8 cellular contexts compared by ENCODE assay signal in the genomic region with DNA sequence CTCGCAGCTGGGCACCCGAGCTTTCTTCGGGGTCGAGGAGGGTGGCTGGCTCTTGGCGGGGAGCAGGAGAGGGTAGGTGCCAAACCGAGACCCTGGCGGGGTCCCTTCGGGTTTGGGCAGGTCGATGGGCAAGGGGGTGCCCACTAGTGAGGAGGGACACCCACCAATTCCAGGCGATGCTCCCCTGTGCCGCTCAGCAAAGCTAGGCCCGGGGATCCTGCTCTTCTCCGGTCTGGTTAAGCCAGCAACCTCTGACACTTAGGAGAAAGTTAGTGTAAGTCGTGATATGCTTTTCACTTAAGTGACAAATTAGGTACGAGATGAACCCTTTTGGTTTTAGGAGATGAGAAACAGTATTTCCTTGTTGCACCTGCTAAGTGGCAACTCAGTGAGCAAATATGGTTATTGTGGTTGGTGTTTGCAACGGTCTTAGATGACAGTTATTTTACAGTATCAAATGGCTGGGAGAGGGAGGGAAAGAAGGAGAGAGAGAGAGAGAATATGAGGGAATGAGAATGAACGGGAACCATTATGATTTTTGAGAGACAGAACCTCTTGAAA. TPM values are rescaled to one million over a fixed set of nuclear protein-coding genes. Genes with fewer than 3 reads are reported as not detected.
DNase-seq lines count a peak whose midpoint lies in the region; ATAC-seq and TF ChIP-seq lines count a peak whose summit lies in the region.

No MANE protein-coding gene starts in this region.

- POLR2A ChIA-PET in PC-3 (lab: Charles Lee; ENCODE audit: unreplicated experiment) = no interaction called here

- DNase-seq in NCI-H2171 treated with DMSO at 0.1 percent for 48 hours (lab: John Stamatoyannopoulos, UW) = peak; percentile 50
- no peak for DNase-seq in NCI-H2171 (lab: John Stamatoyannopoulos, UW)
- DNase-seq in GM20000 (ENCODE audit: low spot score) = peak; percentile 42
- peak; percentile 48 for DNase-seq in PC-3
- DNase-seq in choroid plexus epithelial cell (ENCODE audit: low read depth) = peak; percentile 59
- DNase-seq in left lung = no peak
- peak; percentile 42 for DNase-seq in stromal cell of bone marrow (ENCODE audit: low read depth)

- peaks cover 14% of the 10 kb centered on the region; the same call in 1 of the 2 replicates for H3K79me2 ChIP-seq in PC-3 (ENCODE audit: low read length)

- no peaks in the 10 kb centered on the region for H3K9me2 ChIP-seq in PC-3 (replicated peaks; ENCODE audit: low read length)

- H3K4me1 ChIP-seq in PC-3 (ENCODE audit: insufficient read depth, low read length) (peaks cover 12% of the 10 kb centered on the region), left lung (peaks cover 0 to 50% of the 10 kb centered on the region in 2 donors)

- no peaks in the 10 kb centered on the region for H3K27me3 ChIP-seq in PC-3 (ENCODE audit: low read length)
- no peaks in the 10 kb centered on the region for H3K27me3 ChIP-seq in left lung

- intact Hi-C loops in PC-3 (cut with micrococcal nuclease) = no loop called here
- intact Hi-C loops in left lung (cut with DNase I) = no loop called here

- H3K9ac ChIP-seq in PC-3 (ENCODE audit: low read length) = peak overlapping the region; percentile 83

- H3K36me3 ChIP-seq in PC-3 (ENCODE audit: low read depth, low read length) (no peaks in the 10 kb centered on the region), left lung (no peaks in the 10 kb centered on the region)

- H3K27ac ChIP-seq in PC-3 (ENCODE audit: low read length) = no peak overlapping the region
- H3K27ac ChIP-seq in left lung = peak overlapping the region; percentile 90 to 92

- CTCF ChIA-PET in PC-3 (lab: Charles Lee) = no interaction called here

- H3K9me3 ChIP-seq in PC-3 (ENCODE audit: low read length) (no peaks in the 10 kb centered on the region), left lung (no peaks in the 10 kb centered on the region)

- ATAC-seq in HG03571 (IDR thresholded peaks at IDR 0.05; ENCODE audit: unreplicated experiment) (peak; percentile 15), PC-3 (peak; percentile 19), left lung (peak; percentile 33)

- TSS peak; percentile 52 for BruUV-seq in PC-3 (replicated peaks; lab: Mats Ljungman, UMichigan)

- TF ChIP-seq CTCF in GM20000 (IDR thresholded peaks at IDR 0.05; ENCODE audit: extremely low read depth, missing control alignments) (no peak), PC-3 (conservative IDR thresholded peaks at IDR 0.05; ENCODE audit: low read depth, low read length) (no peak), choroid plexus epithelial cell (conservative IDR thresholded peaks at IDR 0.05; ENCODE audit: low read depth, low read length) (no peak), left lung (IDR thresholded peaks at IDR 0.05) (no peak)

- no peaks in the 10 kb centered on the region for H4K20me1 ChIP-seq in PC-3 (ENCODE audit: low read length)

- H3K4me2 ChIP-seq in PC-3 (ENCODE audit: low read length) = peak overlapping the region; percentile 85

- peak overlapping the region; percentile 100 for H2AFZ ChIP-seq in PC-3 (ENCODE audit: low read length)

- H3F3A ChIP-seq in PC-3 (ENCODE audit: low read length, unreplicated experiment) = no peaks in the 10 kb centered on the region

- peak overlapping the region; percentile 98 for H3K4me3 ChIP-seq in PC-3 (ENCODE audit: low read length)
- H3K4me3 ChIP-seq in choroid plexus epithelial cell (ENCODE audit: low read depth, low read length) = peak overlapping the region; percentile 97
- peak overlapping the region; percentile 86 to 95 for H3K4me3 ChIP-seq in left lung

RNA-seq across cellular contexts. Expression of gene NUCB2, which starts 0.6 kb away (rescaled TPM):
- total RNA-seq in PC-3 (2014; rRNA removed) (23.4 and 27.6 TPM in 2 replicates), left lung (100 to 1,000 TPM; 125 to 132 TPM)

Comparison
In these comparisons a context has a peak if more than half of its experiments do, and no peak if none do; other contexts are left out.
1. DNase-seq: peak in NCI-H2171 treated with DMSO at 0.1 percent for 48 hours (single experiment), GM20000 (single experiment), PC-3 (single experiment), choroid plexus epithelial cell (single experiment) and stromal cell of bone marrow (single experiment); none in NCI-H2171 (single experiment) and left lung (0 of 2).
2. Peak in every context shown above with its lines, with median percentiles within 50 percentile points of each other: ATAC-seq and H3K4me3 ChIP-seq.